ENCODE assay signal across 8 cellular contexts in the genomic region with DNA sequence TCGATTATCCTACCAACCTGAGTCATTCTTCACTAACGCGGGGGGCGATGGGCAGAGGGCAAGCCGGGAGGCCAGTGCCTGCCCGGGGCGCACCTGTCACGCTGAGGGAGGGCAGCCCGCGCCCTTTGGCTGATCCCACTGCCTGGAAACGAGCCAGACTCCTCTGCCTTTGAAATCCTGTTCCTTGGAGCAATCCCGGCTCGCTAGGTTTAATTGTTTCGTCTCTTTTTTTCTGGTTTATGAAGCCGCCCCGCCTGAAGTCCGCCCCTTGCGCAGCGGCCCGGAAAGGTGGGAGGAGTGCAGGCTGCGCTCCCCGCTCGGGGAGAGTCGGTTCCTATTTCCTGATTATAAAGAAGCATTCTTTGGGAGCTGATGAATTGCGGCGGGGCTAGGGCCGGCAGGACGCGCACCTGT.
DNase-seq lines count a peak whose midpoint lies in the region; ATAC-seq, FAIRE-seq and TF ChIP-seq lines count a peak whose summit lies in the region.

No MANE protein-coding gene starts in this region.

- H3K14ac ChIP-seq in H9 (ENCODE audit: insufficient read depth, low read length): peak overlapping the region; percentile 44; the same call in 1 of the 2 replicates

- FAIRE-seq in GM12878 (lab: Jason Lieb, UNC): no peak

- no peak overlapping the region for H3K23ac ChIP-seq in H9 (ENCODE audit: insufficient read length, low read depth, low read length)

- no peak overlapping the region for H3T11ph ChIP-seq in H9 (ENCODE audit: low read length)

- H3K27ac Mint-ChIP-seq in CD4-positive, alpha-beta T cell: peak overlapping the region; percentile 19
- H3K27ac Mint-ChIP-seq in H9: peak overlapping the region; percentile 86 to 98 (median 92); a peak in 6 of 7 replicates

- H3K4ac ChIP-seq in H9 (ENCODE audit: low read depth, low read length): no peak overlapping the region

- H3K36me3 ChIP-seq in GM12878 (ENCODE audit: control insufficient read depth in 2 of 2, insufficient read depth in 2 of 2, low read length in 1 of 2): no peaks in the 10 kb centered on the region
- H3K36me3 ChIP-seq in mesodermal cell (ENCODE audit: control insufficient read depth, insufficient read depth, low read length): no peaks in the 10 kb centered on the region

- no peaks in the 10 kb centered on the region for H3K9me3 Mint-ChIP-seq in CD4-positive, alpha-beta T cell
- peaks cover 73 to 79% of the 10 kb centered on the region in 2 experiments for H3K9me3 Mint-ChIP-seq in H9

- no peak for TF ChIP-seq POLR2A in GM12878 (IDR thresholded peaks at IDR 0.05; ENCODE audit: low read depth, low read length)

- H3K27me3 ChIP-seq in CD4-positive, alpha-beta T cell (ENCODE audit: control insufficient read depth, insufficient read depth, low read length): no peaks in the 10 kb centered on the region
- no peaks in the 10 kb centered on the region; the same call in 1 of the 2 replicates for H3K27me3 ChIP-seq in H9 (ENCODE audit: insufficient read depth, low read length)
- H3K27me3 ChIP-seq in GM12878 (replicated peaks in 1 of 2; ENCODE audit: control insufficient read depth in 2 of 2, insufficient read depth in 2 of 2, low read length in 1 of 2): no peaks in the 10 kb centered on the region; a peak in 1 of 4 replicates

- TF ChIP-seq CTCF in CD4-positive, alpha-beta T cell (IDR thresholded peaks at IDR 0.05): no peak
- TF ChIP-seq CTCF in H9 (conservative IDR thresholded peaks at IDR 0.05) (no peak), GM12878 (IDR thresholded peaks at IDR 0.05 in 2 of 3, conservative IDR thresholded peaks at IDR 0.05 in 1 of 3; ENCODE audit: control insufficient read depth in 2 of 3, extremely low read depth in 1 of 3, insufficient read depth in 1 of 3, low read depth in 3 of 3, low read length in 3 of 3) (no peak)

- H4K8ac ChIP-seq in H9 (replicated peaks; ENCODE audit: insufficient read length, low read depth, low read length): no peak overlapping the region

- CTCF ChIA-PET in CD4-positive, alpha-beta T cell (lab: Charles Lee): no interaction called here
- CTCF ChIA-PET in GM12878 (lab: Yijun Ruan, JAX): interaction anchor here (0.6 kb wide), 1 partner anchor 34 kb away, joined by 3 read pairs; no protein-coding TSS in a partner anchor

- H2BK12ac ChIP-seq in H9 (ENCODE audit: insufficient read length, low read depth, low read length): no peak overlapping the region

- H2BK5ac ChIP-seq in H9 (ENCODE audit: insufficient read length, low read length): no peak overlapping the region

- peaks cover 3% of the 10 kb centered on the region for H3K23me2 ChIP-seq in H9 (ENCODE audit: insufficient read length, low read depth, low read length, poor library complexity, severe bottlenecking)

- H4K20me1 ChIP-seq in H9 (ENCODE audit: control insufficient read depth, insufficient read depth, insufficient read length) (peaks cover 2% of the 10 kb centered on the region), GM12878 (ENCODE audit: control insufficient read depth, insufficient read depth) (no peaks in the 10 kb centered on the region)

- BruUV-seq in GM12878 (replicated peaks; lab: Mats Ljungman, UMichigan): no TSS peak

- RAD21 ChIA-PET in GM12878 (lab: Charles Lee; ENCODE audit: unreplicated experiment): interaction anchor here (0.7 kb wide), 1 partner anchor 206 kb away, joined by 3 read pairs; no protein-coding TSS in a partner anchor

- H3K79me1 ChIP-seq in H9 (ENCODE audit: insufficient read depth, low read depth, low read length, poor library complexity, severe bottlenecking): no peaks in the 10 kb centered on the region

- POLR2A ChIA-PET in CD4-positive, alpha-beta T cell (lab: Charles Lee): no interaction called here
- POLR2A ChIA-PET in GM12878 (lab: Charles Lee): no interaction called here

- no peak for TF ChIP-seq EP300 in GM12878 (IDR thresholded peaks at IDR 0.05; ENCODE audit: borderline replicate concordance in 1 of 2, control insufficient read depth in 1 of 2, low read depth in 2 of 2, low read length in 2 of 2)

- intact Hi-C loops in CD4-positive, alpha-beta T cell (cut with DNase I, micrococcal nuclease): no loop called here
- intact Hi-C loops in GM12878 (cut with micrococcal nuclease; ENCODE audit: unreplicated experiment): no loop called here

- H4K91ac ChIP-seq in H9 (ENCODE audit: insufficient read length, low read depth, low read length): no peak overlapping the region

- H3K4me2 ChIP-seq in H9 (ENCODE audit: insufficient read depth, insufficient read length, low read length) (peak overlapping the region; percentile 66), GM12878 (ENCODE audit: control insufficient read depth, insufficient read depth) (peak overlapping the region; percentile 73)

- H3K18ac ChIP-seq in H9 (ENCODE audit: insufficient read length, low read depth, low read length): no peak overlapping the region

- peak in 3 of 10 experiments; percentile 0 to 11 (median 3) for DNase-seq in CD4-positive, alpha-beta T cell
- DNase-seq in H9 (peak; percentile 67), NCI-H748 treated with DMSO at 0.1 percent for 48 hours (lab: John Stamatoyannopoulos, UW) (peak; percentile 46), GM12878 (ENCODE audit: low read depth, low spot score) (no peak), GF-D8 (lab: John Stamatoyannopoulos, UW) (no peak)

- in situ Hi-C loops in GM12878 (cut with MboI): no loop called here

- H3K56ac ChIP-seq in H9 (ENCODE audit: insufficient read length, low read depth, low read length): no peak overlapping the region

- no CpG with 5 or more reads among the region's 29 CpGs for WGBS in H9 (ENCODE audit: extremely low coverage, insufficient read length, low lambda C conversion rate)
- 28% methylated on average over 29 of the region's 29 CpGs for WGBS in GM12878 (ENCODE audit: insufficient coverage, insufficient replicate concordance, low lambda C conversion rate, missing lambda C conversion rate)
- WGBS in mesodermal cell (ENCODE audit: insufficient coverage in 2 of 2), 2 experiments: 0 to 3% methylated on average over 5 to 9 of the region's 29 CpGs

- no peak overlapping the region for H2BK20ac ChIP-seq in H9 (ENCODE audit: low read depth, low read length, poor library complexity, severe bottlenecking)

- H3K27ac ChIP-seq in CD4-positive, alpha-beta T cell (ENCODE audit: low read depth, low read length): no peak overlapping the region
- H3K27ac ChIP-seq in H9 (ENCODE audit: insufficient read length, low read depth, low read length) (no peak overlapping the region), GM12878 (ENCODE audit: control insufficient read depth, insufficient read depth) (no peak overlapping the region), mesodermal cell (ENCODE audit: low read depth, low read length, severe bottlenecking) (no peak overlapping the region)

- no peak for TF ChIP-seq RAD21 in GM12878 (IDR thresholded peaks at IDR 0.05; ENCODE audit: insufficient read depth, low read depth, low read length)

- H3K4me3 ChIP-seq in GM12878: peak overlapping the region; percentile 55
- H3K4me3 ChIP-seq in mesodermal cell (ENCODE audit: extremely low read depth, insufficient read depth, low read length, poor library complexity, severe bottlenecking): peak overlapping the region; percentile 9

- SMC1A ChIA-PET in GM12878 (lab: Charles Lee; ENCODE audit: uncharacterized antibody, unreplicated experiment): no interaction called here

- no peak overlapping the region for H2BK15ac ChIP-seq in H9 (ENCODE audit: low read depth, low read length)

- H3K79me2 ChIP-seq in H9 (ENCODE audit: insufficient read depth, low read length) (no peaks in the 10 kb centered on the region), GM12878 (ENCODE audit: control insufficient read depth, insufficient read depth, low read length) (no peaks in the 10 kb centered on the region)

- ATAC-seq in CD4-positive, alpha-beta T cell (ENCODE audit: poor library complexity): peak; percentile 43
- peak; percentile 53 for ATAC-seq in GM12878
- no peak for ATAC-seq in GM18520 (IDR thresholded peaks at IDR 0.05; ENCODE audit: unreplicated experiment)
- ATAC-seq in HG03175 (IDR thresholded peaks at IDR 0.05; ENCODE audit: unreplicated experiment): no peak

- H4K5ac ChIP-seq in H9 (ENCODE audit: insufficient read length, low read depth, low read length): no peak overlapping the region

- H2AK5ac ChIP-seq in H9 (ENCODE audit: insufficient read length, low read length): no peak overlapping the region

- H3K4me3 Mint-ChIP-seq in CD4-positive, alpha-beta T cell: peak overlapping the region; percentile 80
- H3K4me3 Mint-ChIP-seq in H9: peak overlapping the region; percentile 67 to 81

- H3K4me1 Mint-ChIP-seq in CD4-positive, alpha-beta T cell (ENCODE audit: low read depth): peaks cover 15% of the 10 kb centered on the region
- peaks cover 53 to 54% of the 10 kb centered on the region in 2 experiments for H3K4me1 Mint-ChIP-seq in H9

- H3K9ac ChIP-seq in H9 (ENCODE audit: extremely low read depth, insufficient read length, low read length) (no peak overlapping the region), GM12878 (ENCODE audit: control insufficient read depth, insufficient read depth, low read length) (no peak overlapping the region; the same call in 1 of the 2 replicates)

- H3K36me3 Mint-ChIP-seq in CD4-positive, alpha-beta T cell (ENCODE audit: low read depth): no peaks in the 10 kb centered on the region
- H3K36me3 Mint-ChIP-seq in H9 (ENCODE audit: insufficient read depth in 1 of 3, low read depth in 3 of 3): peaks cover 1 to 11% (median 4%) of the 10 kb centered on the region in 3 experiments; a peak in 4 of 7 replicates

- H3K27me3 Mint-ChIP-seq in CD4-positive, alpha-beta T cell: no peaks in the 10 kb centered on the region
- peaks cover 26% of the 10 kb centered on the region for H3K27me3 Mint-ChIP-seq in H9 (ENCODE audit: low read depth)

- H3K4me1 ChIP-seq in H9 (ENCODE audit: insufficient read depth, low read length) (peaks cover 7% of the 10 kb centered on the region; the same call in 1 of the 2 replicates), GM12878 (ENCODE audit: control insufficient read depth, insufficient read depth, low read length) (peaks cover 9% of the 10 kb centered on the region), mesodermal cell (ENCODE audit: control insufficient read depth, insufficient read depth, low read length, poor library complexity, severe bottlenecking) (peaks cover 3% of the 10 kb centered on the region)

- no peak overlapping the region for H2BK120ac ChIP-seq in H9 (ENCODE audit: low read depth, low read length, poor library complexity, severe bottlenecking)

- no peaks in the 10 kb centered on the region for H3K9me3 ChIP-seq in CD4-positive, alpha-beta T cell (ENCODE audit: control insufficient read depth, low read length)
- H3K9me3 ChIP-seq in H9 (ENCODE audit: control insufficient read depth, low read depth, low read length): no peaks in the 10 kb centered on the region
- no peaks in the 10 kb centered on the region; the same call in 2 of the 3 replicates for H3K9me3 ChIP-seq in GM12878 (replicated peaks; ENCODE audit: control insufficient read depth, insufficient read depth, low read length)
- no peaks in the 10 kb centered on the region for H3K9me3 ChIP-seq in mesodermal cell (ENCODE audit: control insufficient read depth, low read length)

- H2AFZ ChIP-seq in H9 (ENCODE audit: low read length) (no peak overlapping the region), GM12878 (ENCODE audit: control insufficient read depth, low read depth, low read length) (peak overlapping the region; percentile 53)

TF ChIP-seq in GM12878, 131 proteins besides CTCF, POLR2A, EP300 and RAD21 (continues in another document):
- TF ChIP-seq TARDBP (IDR thresholded peaks at IDR 0.05; ENCODE audit: borderline replicate concordance) (no peak), RBBP5 (conservative IDR thresholded peaks at IDR 0.05) (no peak)

Comparison
In these comparisons a context has a peak if more than half of its experiments do, and no peak if none do; other contexts are left out.
1. ATAC-seq: peak in CD4-positive, alpha-beta T cell (single experiment) and GM12878 (single experiment); none in GM18520 (single experiment) and HG03175 (single experiment).
2. DNase-seq: peak in H9 (single experiment) and NCI-H748 treated with DMSO at 0.1 percent for 48 hours (single experiment); none in GM12878 (single experiment) and GF-D8 (single experiment).